ENCODE assay signal across 16 cellular contexts in the genomic region with DNA sequence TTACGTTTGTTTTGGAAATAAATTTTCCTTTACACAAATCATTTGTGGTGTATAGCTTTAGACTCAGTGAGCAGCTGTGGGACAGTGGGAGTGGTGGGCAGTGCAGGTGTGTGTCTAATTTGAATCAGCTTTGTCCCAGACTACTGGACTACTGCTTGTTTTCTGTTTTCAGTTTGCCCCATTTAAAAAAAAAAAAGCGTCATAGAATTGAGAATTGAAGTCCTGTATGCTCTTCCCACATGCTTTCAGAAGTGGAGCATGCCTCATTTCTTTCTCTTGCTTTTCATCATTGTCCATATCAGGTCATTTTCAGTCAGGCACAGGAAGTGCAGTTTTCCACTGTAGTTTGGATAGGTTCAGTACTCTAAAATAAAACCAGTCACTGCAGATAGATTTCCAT.
DNase-seq lines count a peak whose midpoint lies in the region; ATAC-seq, FAIRE-seq and TF ChIP-seq lines count a peak whose summit lies in the region.
"Had no signal": no experiment of that assay in that cellular context is flagged by ENCODE, and none has a peak within 500 bp of the region (broad histone marks: within the 10 kb centered on the region; RNA-seq: fewer than 3 reads in every experiment).

No MANE protein-coding gene starts in this region.

- ATAC-seq in DND-41 (ENCODE audit: insufficient read depth, low read depth) = no peak
- peak; percentile 62 for ATAC-seq in GM18909 (IDR thresholded peaks at IDR 0.05; ENCODE audit: poor library complexity, unreplicated experiment)
- ATAC-seq in HG02588 (IDR thresholded peaks at IDR 0.05; ENCODE audit: unreplicated experiment) = peak; percentile 64
- ATAC-seq in HG03460 (IDR thresholded peaks at IDR 0.05; ENCODE audit: unreplicated experiment) = peak; percentile 69
- ATAC-seq in esophagus mucosa = no peak
- ATAC-seq: naive thymus-derived CD4-positive, alpha-beta T cell had no signal

- POLR2A ChIA-PET in RWPE1 (lab: Yijun Ruan, JAX; ENCODE audit: low non-redundant PET) = no interaction called here

- H3K27me3 ChIP-seq in DND-41 (ENCODE audit: insufficient read depth, low read length, poor library complexity) = no peaks in the 10 kb centered on the region

- H3K9me3 ChIP-seq in DND-41 (ENCODE audit: insufficient read depth, low read length, severe bottlenecking) = no peaks in the 10 kb centered on the region
- no peaks in the 10 kb centered on the region for H3K9me3 ChIP-seq in kidney (ENCODE audit: control insufficient read depth in 1 of 2, low read length in 2 of 2)

- H3K27ac ChIP-seq in DND-41 (ENCODE audit: low read length) (peak overlapping the region; percentile 99), kidney (ENCODE audit: low read depth in 2 of 2, low read length in 2 of 2) (no peak overlapping the region), RWPE1 (no peak overlapping the region)
- H3K27ac ChIP-seq: coronary artery, PC-9 had no signal

- peaks cover 87% of the 10 kb centered on the region for H3K79me2 ChIP-seq in DND-41 (ENCODE audit: insufficient read depth, low read length)

- peak overlapping the region in 1 of 2 experiments; percentile 53; a peak in 2 of 4 replicates for H3K4me3 ChIP-seq in DND-41 (ENCODE audit: low read depth in 1 of 2, low read length in 2 of 2)
- no peak overlapping the region for H3K4me3 ChIP-seq in kidney (ENCODE audit: low read length in 2 of 2)
- H3K4me3 ChIP-seq: coronary artery, PC-9 had no signal

- intact Hi-C loops in kidney (cut with DNase I) = no loop called here

- no peak for TF ChIP-seq CTCF in DND-41 (IDR thresholded peaks at IDR 0.05; ENCODE audit: borderline replicate concordance, extremely low read depth, low read length, poor library complexity, severe bottlenecking)
- no peak for TF ChIP-seq CTCF in kidney (IDR thresholded peaks at IDR 0.05; ENCODE audit: borderline replicate concordance, extremely low read depth, insufficient read depth)
- no peak for TF ChIP-seq CTCF in RWPE1 (conservative IDR thresholded peaks at IDR 0.05; ENCODE audit: low read depth)

- peaks cover 86% of the 10 kb centered on the region for H3K36me3 ChIP-seq in DND-41 (ENCODE audit: insufficient read depth, low read length)
- peaks cover 26 to 27% of the 10 kb centered on the region in 2 donors for H3K36me3 ChIP-seq in kidney (ENCODE audit: control insufficient read depth in 1 of 2, insufficient read depth in 2 of 2, low read length in 2 of 2)

- H3K4me1 ChIP-seq in DND-41 (ENCODE audit: insufficient read depth, low read length) (peaks cover 92% of the 10 kb centered on the region), kidney (ENCODE audit: control insufficient read depth in 1 of 2, insufficient read depth in 1 of 2, low read depth in 1 of 2, low read length in 2 of 2) (no peaks in the 10 kb centered on the region)

- FAIRE-seq in kidney (lab: Jason Lieb, UNC) = no peak
- FAIRE-seq: G401.6, keratinocyte had no signal

- CTCF ChIA-PET in RWPE1 (lab: Yijun Ruan, JAX) = interaction anchor here (0.6 kb wide), 1 partner anchor 783 kb away, joined by 3 read pairs; no protein-coding TSS in a partner anchor

- H3K4me2 ChIP-seq in DND-41 (ENCODE audit: insufficient read depth, low read length) = peak overlapping the region; percentile 65
- H3K4me2 ChIP-seq: PC-9 had no signal

- no peak for DNase-seq in DND-41
- DNase-seq in kidney = no peak
- DNase-seq in A172 (ENCODE audit: low spot score) = no peak
- DNase-seq in RWPE1 (ENCODE audit: low spot score) = no peak
- DNase-seq: activated naive CD4-positive, alpha-beta T cell treated with anti-CD3 and anti-CD28 coated beads, Interleukin-2, amount 10 ng/mL, durations not matched to agents 7 days and 5 days; GOT3; naive thymus-derived CD4-positive, alpha-beta T cell; NCI-H187 treated with DMSO at 0.1 percent for 48 hours; PC-9 had no signal

- H2AFZ ChIP-seq in DND-41 (ENCODE audit: low read depth, low read length) = no peak overlapping the region
- H2AFZ ChIP-seq: PC-9 had no signal

- H3K9ac ChIP-seq in DND-41 (ENCODE audit: low read depth, low read length) (peak overlapping the region; percentile 68), kidney (ENCODE audit: low read length in 2 of 2) (no peak overlapping the region)

- peaks cover 12% of the 10 kb centered on the region; the same call in 1 of the 2 replicates for H4K20me1 ChIP-seq in DND-41 (ENCODE audit: insufficient read depth, low read length)

Comparison
In these comparisons a context has a peak if more than half of its experiments do, and no peak if none do; other contexts are left out.
1. ATAC-seq: peak in GM18909 (single experiment), HG02588 (single experiment) and HG03460 (single experiment); none in DND-41 (single experiment) and esophagus mucosa (single experiment).